In genomic region chr12:121560392-121561021, GRCh38 we compare ENCODE assay signal across 14 cellular contexts. TPM values are rescaled to one million over a fixed set of nuclear protein-coding genes. Genes with fewer than 3 reads are reported as not detected.
DNase-seq lines count a peak whose midpoint lies in the region; TF ChIP-seq lines count a peak whose summit lies in the region.
"Had no signal": no experiment of that assay in that cellular context is flagged by ENCODE, and none has a peak within 500 bp of the region (broad histone marks: within the 10 kb centered on the region; RNA-seq: fewer than 3 reads in every experiment).

No MANE protein-coding gene starts in this region.

- peak overlapping the region; percentile 26 for H3K9ac ChIP-seq in Karpas-422 (ENCODE audit: low read length)

- H3K27ac ChIP-seq in Karpas-422 (ENCODE audit: low read length), result peak overlapping the region; percentile 46; the same call in 1 of the 2 replicates
- H3K27ac ChIP-seq in transverse colon, result no peak overlapping the region
- H3K27ac ChIP-seq: brain microvascular endothelial cell, lower lobe of right lung had no signal

- H4K20me1 ChIP-seq in Karpas-422 (ENCODE audit: insufficient read depth, low read depth, low read length), result no peaks in the 10 kb centered on the region

- no peak overlapping the region for H2AFZ ChIP-seq in Karpas-422 (ENCODE audit: low read length)

- no peaks in the 10 kb centered on the region for H3K36me3 Mint-ChIP-seq in MCF 10A (ENCODE audit: insufficient read depth, unreplicated experiment)
- peaks cover 81% of the 10 kb centered on the region for H3K36me3 Mint-ChIP-seq in dendritic cell treated with granulocyte-macrophage colony-stimulating factor and Interleukin-4, amounts not matched to agents 40 ng/mL and 50 ng/mL, for 4 days (ENCODE audit: low read depth)

- no peak overlapping the region for H3K4me3 ChIP-seq in Karpas-422 (ENCODE audit: low read length)
- no peak overlapping the region for H3K4me3 ChIP-seq in transverse colon
- H3K4me3 ChIP-seq: lower lobe of right lung had no signal

- H3K4me1 ChIP-seq in Karpas-422 (ENCODE audit: low read length) (peaks cover 20% of the 10 kb centered on the region), transverse colon (peaks cover 0 to 6% (median 0%) of the 10 kb centered on the region in 4 donors)
- H3K4me1 ChIP-seq: lower lobe of right lung had no signal

- no peak overlapping the region for H3K4me3 Mint-ChIP-seq in MCF 10A (ENCODE audit: unreplicated experiment)
- H3K4me3 Mint-ChIP-seq in dendritic cell treated with granulocyte-macrophage colony-stimulating factor and Interleukin-4, amounts not matched to agents 40 ng/mL and 50 ng/mL, for 4 days, result peak overlapping the region; percentile 61

- TF ChIP-seq CTCF in MCF 10A (IDR thresholded peaks at IDR 0.05; ENCODE audit: unreplicated experiment) (no peak), transverse colon (IDR thresholded peaks at IDR 0.05) (no peak)

- H3K27me3 ChIP-seq in Karpas-422 (ENCODE audit: low read length) (no peaks in the 10 kb centered on the region), transverse colon (no peaks in the 10 kb centered on the region)
- H3K27me3 ChIP-seq: brain microvascular endothelial cell had no signal

- H3K9me3 ChIP-seq in Karpas-422 (ENCODE audit: low read length) (no peaks in the 10 kb centered on the region), transverse colon (no peaks in the 10 kb centered on the region)
- H3K9me3 ChIP-seq: lower lobe of right lung had no signal

- in situ Hi-C loops in T47D (cut with HindIII; ENCODE audit: low pct_unique_long_range_greater_than_20kb, low sequenced_read_pairs) (no loop called here), transverse colon (cut with MboI; ENCODE audit: low pct_ligation_motif_present in 1 of 4, low pct_unique_long_range_greater_than_20kb in 1 of 4, low sequenced_read_pairs in 3 of 4) (loop anchor here in 1 of 4 donors (10.0 kb wide), 1 partner anchor 54 kb away; no protein-coding TSS in a partner anchor)

- CTCF ChIA-PET in MCF 10A (lab: Yijun Ruan, JAX), result interaction anchor here (0.6 to 1.4 kb wide), 3 partner anchors 57 to 305 kb away, joined by 3 read pairs; no protein-coding TSS in a partner anchor

- H3K79me2 ChIP-seq in Karpas-422 (ENCODE audit: low read length), result no peaks in the 10 kb centered on the region

- TF ChIP-seq EP300 in transverse colon (IDR thresholded peaks at IDR 0.05; ENCODE audit: low read depth), result no peak

- no peaks in the 10 kb centered on the region for H3K36me3 ChIP-seq in Karpas-422 (ENCODE audit: insufficient read depth, low read length)
- H3K36me3 ChIP-seq in transverse colon, result peaks cover 0 to 4% (median 0%) of the 10 kb centered on the region in 4 donors
- H3K36me3 ChIP-seq: brain microvascular endothelial cell, lower lobe of right lung had no signal

- H3K4me1 Mint-ChIP-seq in MCF 10A (ENCODE audit: insufficient read depth, unreplicated experiment), result no peaks in the 10 kb centered on the region
- peaks cover 42% of the 10 kb centered on the region for H3K4me1 Mint-ChIP-seq in dendritic cell treated with granulocyte-macrophage colony-stimulating factor and Interleukin-4, amounts not matched to agents 40 ng/mL and 50 ng/mL, for 4 days (ENCODE audit: low read depth)

- intact Hi-C loops in MCF 10A (cut with micrococcal nuclease), result no loop called here
- intact Hi-C loops in dendritic cell treated with granulocyte-macrophage colony-stimulating factor and Interleukin-4, amounts not matched to agents 40 ng/mL and 50 ng/mL, for 4 days (cut with micrococcal nuclease), result no loop called here
- intact Hi-C loops in transverse colon (cut with DNase I; ENCODE audit: low total_unique reads), result loop anchor here (5.0 kb wide), 1 partner anchor 62 kb away; no protein-coding TSS in a partner anchor

- 75% methylated on average over 8 of the region's 8 CpGs; no CpG with 5 or more reads in 1 of the 2 donors for WGBS in transverse colon (ENCODE audit: low coverage in 1 of 2), 2 donors

- BruUV-seq in MCF 10A (replicated peaks; lab: Mats Ljungman, UMichigan), result no TSS peak

- DNase-seq in T47D (ENCODE audit: low read depth in 1 of 2, low spot score in 1 of 2), result peak; percentile 75 to 82
- no peak for DNase-seq in MCF 10A (ENCODE audit: unreplicated experiment)
- peak; percentile 66 for DNase-seq in Karpas-422
- DNase-seq in transverse colon, result peak; percentile 17
- DNase-seq in NCI-H2029 treated with DMSO at 0.1 percent for 48 hours (lab: John Stamatoyannopoulos, UW), result no peak
- DNase-seq in D341Med (ENCODE audit: low spot score), result no peak
- no peak for DNase-seq in stimulated activated CD4-positive, alpha-beta T cell treated with anti-CD3 and anti-CD28 coated beads, Interleukin-4, amount 100 ng/mL, for 24 hours
- DNase-seq: ACHN; activated naive CD4-positive, alpha-beta T cell; brain microvascular endothelial cell; lower lobe of right lung; NCI-H187 treated with DMSO at 0.1 percent for 48 hours; SHP77 treated with DMSO at 0.1 percent for 48 hours had no signal

- TF ChIP-seq POLR2A in transverse colon (IDR thresholded peaks at IDR 0.05), result no peak

- POLR2A ChIA-PET in MCF 10A (lab: Yijun Ruan, JAX), result no interaction called here

- peak overlapping the region; percentile 35 for H3K4me2 ChIP-seq in Karpas-422 (ENCODE audit: low read depth, low read length, poor library complexity, severe bottlenecking)

- no peak overlapping the region for H3K27ac Mint-ChIP-seq in MCF 10A (ENCODE audit: low read depth, unreplicated experiment)
- H3K27ac Mint-ChIP-seq in dendritic cell treated with granulocyte-macrophage colony-stimulating factor and Interleukin-4, amounts not matched to agents 40 ng/mL and 50 ng/mL, for 4 days, result peak overlapping the region; percentile 87

- no peaks in the 10 kb centered on the region for H3K27me3 Mint-ChIP-seq in MCF 10A (ENCODE audit: insufficient read depth, unreplicated experiment)
- no peaks in the 10 kb centered on the region for H3K27me3 Mint-ChIP-seq in dendritic cell treated with granulocyte-macrophage colony-stimulating factor and Interleukin-4, amounts not matched to agents 40 ng/mL and 50 ng/mL, for 4 days

- no peaks in the 10 kb centered on the region for H3K9me3 Mint-ChIP-seq in MCF 10A (ENCODE audit: unreplicated experiment)
- no peaks in the 10 kb centered on the region for H3K9me3 Mint-ChIP-seq in dendritic cell treated with granulocyte-macrophage colony-stimulating factor and Interleukin-4, amounts not matched to agents 40 ng/mL and 50 ng/mL, for 4 days

- no peaks in the 10 kb centered on the region for H3K9me2 ChIP-seq in Karpas-422 (replicated peaks; ENCODE audit: insufficient read depth, low read length)

RNA-seq across cellular contexts. Expression of gene KDM2B, which starts 20.3 kb away (rescaled TPM):
- total RNA-seq in MCF 10A (2022), result 15.5 and 19.5 TPM in 2 replicates
- 39.1 and 102 TPM in 2 replicates for total RNA-seq in Karpas-422 (2014; rRNA removed; shearing (Covaris generic); ENCODE audit: low replicate concordance)
- total RNA-seq in transverse colon, result 10 to 100 TPM in 3 of 4 donors, 1 to 10 TPM in 1; 7.2 to 39.3 (median 15.2) TPM

Comparison
In these comparisons a context has a peak if more than half of its experiments do, and no peak if none do; other contexts are left out.
1. DNase-seq: peak in T47D (2 of 2), Karpas-422 (single experiment) and transverse colon (single experiment); none in MCF 10A (single experiment), NCI-H2029 treated with DMSO at 0.1 percent for 48 hours (single experiment), D341Med (single experiment) and stimulated activated CD4-positive, alpha-beta T cell treated with anti-CD3 and anti-CD28 coated beads, Interleukin-4, amount 100 ng/mL, for 24 hours (single experiment).